Comparison of ENCODE assay signal across 12 cellular contexts in the genomic region with DNA sequence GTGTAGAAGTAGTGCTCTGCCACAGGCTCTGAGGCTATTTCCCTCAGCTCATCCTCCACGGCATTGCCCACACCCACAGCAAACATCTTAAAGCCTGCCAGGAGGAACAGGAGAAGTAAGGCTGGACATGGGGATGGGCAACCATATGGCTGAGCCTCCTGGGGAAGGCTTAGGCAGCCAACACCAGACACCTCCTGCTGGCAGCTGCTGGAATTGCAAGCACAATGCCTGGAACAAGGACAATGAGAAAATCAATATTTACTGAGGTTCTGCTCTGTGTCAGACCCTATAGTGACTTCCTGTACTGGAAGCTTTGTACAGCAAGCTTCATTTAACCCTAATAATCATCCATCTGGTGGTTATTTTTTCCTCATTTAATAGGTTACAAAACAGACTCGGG. TPM values are rescaled to one million over a fixed set of nuclear protein-coding genes. Genes with fewer than 3 reads are reported as not detected.
A peak's percentile ranks its signal among the peaks of the same experiment; 100 is the strongest.
DNase-seq lines count a peak whose midpoint lies in the region; ATAC-seq and TF ChIP-seq lines count a peak whose summit lies in the region.
"Had no signal": no experiment of that assay in that cellular context is flagged by ENCODE, and none has a peak within 500 bp of the region (broad histone marks: within the 10 kb centered on the region; RNA-seq: fewer than 3 reads in every experiment).

No MANE protein-coding gene starts in this region.

- H3K36me3 Mint-ChIP-seq in neural progenitor cell, result peaks cover 2% of the 10 kb centered on the region

- intact Hi-C loops in prostate gland (cut with DNase I), result no loop called here

- H3K27me3 Mint-ChIP-seq in neural progenitor cell (ENCODE audit: insufficient read depth, low read depth), result peaks cover 12% of the 10 kb centered on the region

- DNase-seq in SK-N-SH (no peak), astrocyte of the spinal cord (ENCODE audit: low read depth, low spot score) (no peak), neural progenitor cell (ENCODE audit: low spot score) (no peak), prostate gland (ENCODE audit: low spot score) (no peak), NCI-H345 (lab: John Stamatoyannopoulos, UW) (no peak)
- DNase-seq: effector CD8-positive, alpha-beta T cell; left lung; Right ventricle myocardium superior had no signal

- no peak for TF ChIP-seq RAD21 in SK-N-SH (IDR thresholded peaks at IDR 0.05; ENCODE audit: low read length)

- H3K27ac ChIP-seq in SK-N-SH (ENCODE audit: low read depth in 2 of 2, low read length in 1 of 2), result no peak overlapping the region
- no peak overlapping the region for H3K27ac ChIP-seq in HEK293 (ENCODE audit: extremely low read depth, low read depth, low read length)
- no peak overlapping the region for H3K27ac ChIP-seq in neural progenitor cell
- no peak overlapping the region for H3K27ac ChIP-seq in prostate gland
- H3K27ac ChIP-seq: left lung, skin epidermis had no signal

- H3K4me1 ChIP-seq in SK-N-SH (ENCODE audit: control insufficient read depth in 1 of 2, insufficient read depth in 2 of 2, low read depth in 1 of 2, low read length in 1 of 2) (peaks cover 3 to 20% of the 10 kb centered on the region in 2 experiments; a peak in 3 of 4 replicates), HEK293 (ENCODE audit: control insufficient read depth, insufficient read depth, low read length) (no peaks in the 10 kb centered on the region), neural progenitor cell (peaks cover 6% of the 10 kb centered on the region), prostate gland (replicated peaks) (peaks cover 6% of the 10 kb centered on the region)

- in situ Hi-C loops in astrocyte of the spinal cord (cut with HindIII; ENCODE audit: low sequenced_read_pairs), result no loop called here

- peaks cover 17% of the 10 kb centered on the region for H3K9me3 Mint-ChIP-seq in neural progenitor cell

- no peaks in the 10 kb centered on the region for H3K36me3 ChIP-seq in SK-N-SH (replicated peaks in 1 of 2; ENCODE audit: control insufficient read depth in 1 of 2, insufficient read depth in 2 of 2, low read length in 1 of 2)
- H3K36me3 ChIP-seq in HEK293 (ENCODE audit: control insufficient read depth in 2 of 2, insufficient read depth in 1 of 2, low read length in 2 of 2), result no peaks in the 10 kb centered on the region
- no peaks in the 10 kb centered on the region for H3K36me3 ChIP-seq in neural progenitor cell
- H3K36me3 ChIP-seq in prostate gland, result no peaks in the 10 kb centered on the region
- H3K36me3 ChIP-seq: left lung had no signal

- H3K27ac Mint-ChIP-seq in neural progenitor cell, result no peak overlapping the region

- H3K4me1 Mint-ChIP-seq in neural progenitor cell, result peaks cover 26% of the 10 kb centered on the region

- H3K9me2 ChIP-seq in SK-N-SH, result no peaks in the 10 kb centered on the region

- CTCF ChIA-PET in SK-N-SH (lab: Yijun Ruan, JAX) (interaction anchor here (1.0 to 1.5 kb wide), 4 partner anchors 65 to 362 kb away, joined by 3 to 4 read pairs (median 4); no protein-coding TSS in a partner anchor), HEK293 (lab: Yijun Ruan, JAX) (interaction anchor here (0.5 to 1.9 kb wide), 7 partner anchors 8 to 1815 kb away, joined by 3 to 9 read pairs (median 4); no protein-coding TSS in a partner anchor)

- H3K27me3 ChIP-seq in SK-N-SH (ENCODE audit: insufficient read depth) (no peaks in the 10 kb centered on the region; the same call in 1 of the 2 replicates), neural progenitor cell (peaks cover 5% of the 10 kb centered on the region), prostate gland (replicated peaks; ENCODE audit: insufficient read depth) (no peaks in the 10 kb centered on the region)

- H3K4me3 ChIP-seq in SK-N-SH (ENCODE audit: low read depth in 2 of 2, low read length in 1 of 2), result no peak overlapping the region; a peak in 1 of 4 replicates
- no peak overlapping the region for H3K4me3 ChIP-seq in HEK293 (ENCODE audit: low read depth, low read length)
- no peak overlapping the region for H3K4me3 ChIP-seq in astrocyte of the spinal cord (ENCODE audit: low read depth, low read length)
- H3K4me3 ChIP-seq in neural progenitor cell, result no peak overlapping the region
- H3K4me3 ChIP-seq in prostate gland, result no peak overlapping the region
- H3K4me3 ChIP-seq: left lung, skin epidermis had no signal

- H3K9ac ChIP-seq in SK-N-SH (no peak overlapping the region), neural progenitor cell (no peak overlapping the region)

- H3K79me2 ChIP-seq in SK-N-SH (ENCODE audit: insufficient read depth), result no peaks in the 10 kb centered on the region
- no peaks in the 10 kb centered on the region for H3K79me2 ChIP-seq in neural progenitor cell (ENCODE audit: low read depth)

- TF ChIP-seq POLR2A in prostate gland (IDR thresholded peaks at IDR 0.05), result no peak

- H3K4me3 Mint-ChIP-seq in neural progenitor cell, result no peak overlapping the region

- peak; percentile 47 for TF ChIP-seq CTCF in SK-N-SH (IDR thresholded peaks at IDR 0.05)
- TF ChIP-seq CTCF in HEK293 (tag by site-specific recombination; IDR thresholded peaks at IDR 0.05), result no peak
- peak; percentile 39 for TF ChIP-seq CTCF in astrocyte of the spinal cord (IDR thresholded peaks at IDR 0.05; ENCODE audit: low read depth, low read length)
- peak; percentile 48 for TF ChIP-seq CTCF in neural progenitor cell (IDR thresholded peaks at IDR 0.05)
- TF ChIP-seq CTCF in prostate gland (IDR thresholded peaks at IDR 0.05), result peak in 2 of 4 experiments; percentile 16 to 19

- TF ChIP-seq EP300 in SK-N-SH (IDR thresholded peaks at IDR 0.05; ENCODE audit: borderline replicate concordance in 1 of 2, low read depth in 1 of 2, low read length in 1 of 2), result no peak

- 79% methylated on average over 2 of the region's 2 CpGs for WGBS in SK-N-SH (ENCODE audit: low lambda C conversion rate)
- 44% methylated on average over 2 of the region's 2 CpGs for WGBS in prostate gland

- POLR2A ChIA-PET in SK-N-SH (lab: Yijun Ruan, JAX) (no interaction called here), HEK293 (lab: Yijun Ruan, JAX) (no interaction called here)

- peaks cover 6% of the 10 kb centered on the region for H3F3A ChIP-seq in SK-N-SH (replicated peaks; ENCODE audit: insufficient read depth)
- H3F3A ChIP-seq in neural progenitor cell (ENCODE audit: low read depth), result peaks cover 4% of the 10 kb centered on the region

- H2AFZ ChIP-seq in SK-N-SH (ENCODE audit: low read depth), result no peak overlapping the region
- no peak overlapping the region for H2AFZ ChIP-seq in neural progenitor cell (replicated peaks)

- H3K9me3 ChIP-seq in SK-N-SH, result no peaks in the 10 kb centered on the region
- no peaks in the 10 kb centered on the region for H3K9me3 ChIP-seq in HEK293 (ENCODE audit: control insufficient read depth, insufficient read depth, low read depth, low read length)
- no peaks in the 10 kb centered on the region for H3K9me3 ChIP-seq in neural progenitor cell (ENCODE audit: low read depth)
- no peaks in the 10 kb centered on the region for H3K9me3 ChIP-seq in prostate gland

- 0 out of 2 replicates have a peak, but pooled peaks cover 7% of the 10 kb centered on the region for H4K20me1 ChIP-seq in SK-N-SH (ENCODE audit: insufficient read depth)
- H4K20me1 ChIP-seq in neural progenitor cell (ENCODE audit: low read depth), result no peaks in the 10 kb centered on the region

- ATAC-seq in SK-N-SH treated with all-trans-retinoic acid at 6 μM for 48 hours, result no peak
- no peak for ATAC-seq in GM21360 (IDR thresholded peaks at IDR 0.05; ENCODE audit: unreplicated experiment)
- ATAC-seq: left lung had no signal

- H3K4me2 ChIP-seq in SK-N-SH, result no peak overlapping the region
- H3K4me2 ChIP-seq in neural progenitor cell, result no peak overlapping the region

TF ChIP-seq in SK-N-SH, 30 proteins besides CTCF, POLR2A, EP300 and RAD21 (continues in another document):
- TF ChIP-seq RXRA (IDR thresholded peaks at IDR 0.05; ENCODE audit: borderline replicate concordance, low read depth), result no peak
- TF ChIP-seq MEF2A (IDR thresholded peaks at IDR 0.05; ENCODE audit: borderline replicate concordance, low read depth), result no peak
- TF ChIP-seq SMC3 (IDR thresholded peaks at IDR 0.05; ENCODE audit: low read depth, low read length), result no peak
- TF ChIP-seq FOSL2 (IDR thresholded peaks at IDR 0.05; ENCODE audit: borderline replicate concordance, low read depth), result no peak
- TF ChIP-seq NRF1 (IDR thresholded peaks at IDR 0.05; ENCODE audit: low read depth, low read length), result no peak
- no peak for TF ChIP-seq NFIC (IDR thresholded peaks at IDR 0.05; ENCODE audit: borderline replicate concordance)
- TF ChIP-seq FOXJ3 (CRISPR knock-in tag; IDR thresholded peaks at IDR 0.05), result no peak
- no peak for TF ChIP-seq TCF12 (IDR thresholded peaks at IDR 0.05)

TF ChIP-seq in SK-N-SH treated with all-trans-retinoic acid at 6 μM for 48 hours, 23 proteins besides CTCF, POLR2A, EP300 and RAD21 (continues in another document):
- no peak for TF ChIP-seq GLIS3 (CRISPR knock-in tag; IDR thresholded peaks at IDR 0.05)

TF ChIP-seq in HEK293, 187 proteins besides CTCF, POLR2A, EP300 and RAD21:
- TF ChIP-seq SETDB1 (IDR thresholded peaks at IDR 0.05; ENCODE audit: insufficient read length, low read length) (peak; percentile 59), ZNF416 (tag by site-specific recombination; IDR thresholded peaks at IDR 0.05) (no peak), KLF10 (tag by site-specific recombination; IDR thresholded peaks at IDR 0.05) (no peak), ZNF629 (tag by site-specific recombination; IDR thresholded peaks at IDR 0.05) (no peak), ZIC2 (tag by site-specific recombination; IDR thresholded peaks at IDR 0.05) (no peak)

RNA-seq across cellular contexts. Expression of a gene that starts 8.2 kb away (rescaled TPM):
- polyA plus RNA-seq in SK-N-SH (2012; rRNA removed), result 0.15 and 0.23 TPM in 2 replicates
- 0.05 and 0.09 TPM in 2 replicates for polyA plus RNA-seq in SK-N-SH (2012; cell fraction: cytosol; rRNA removed)
- 1.3 and 1.4 TPM in 2 replicates for polyA plus RNA-seq in SK-N-SH (2012; cell fraction: nucleus; rRNA removed)
- total RNA-seq in neural progenitor cell (ENCODE audit: low replicate concordance) (0.09 TPM in 1 of 2 replicates, not detected in the other), prostate gland (under 1 TPM in 1 of 2 donors, not detected in 1; 0.34 TPM)
- total RNA-seq: Right ventricle myocardium superior had no signal

RNA-seq across cellular contexts. Expression of a gene that starts 42.4 kb away (rescaled TPM):
- 1.0 and 1.1 TPM in 2 replicates for polyA plus RNA-seq in SK-N-SH (2012; rRNA removed)
- 0.85 and 0.89 TPM in 2 replicates for polyA plus RNA-seq in SK-N-SH (2012; cell fraction: cytosol; rRNA removed)
- 0.30 and 0.38 TPM in 2 replicates for polyA plus RNA-seq in SK-N-SH (2012; cell fraction: nucleus; rRNA removed)
- not detected in 2 replicates for total RNA-seq in neural progenitor cell (ENCODE audit: low replicate concordance)
- 10 to 100 TPM; 14.9 to 39.1 TPM for total RNA-seq in prostate gland

Comparison
In these comparisons a context has a peak if more than half of its experiments do, and no peak if none do; other contexts are left out.
1. RNA of a gene that starts 42.4 kb away (total RNA-seq): 14.9 to 39.1 TPM in prostate gland; not detected in neural progenitor cell; every median in the first group is over 10 times any median in the second.